Comparison of ENCODE assay signal across 13 cellular contexts in the genomic region with DNA sequence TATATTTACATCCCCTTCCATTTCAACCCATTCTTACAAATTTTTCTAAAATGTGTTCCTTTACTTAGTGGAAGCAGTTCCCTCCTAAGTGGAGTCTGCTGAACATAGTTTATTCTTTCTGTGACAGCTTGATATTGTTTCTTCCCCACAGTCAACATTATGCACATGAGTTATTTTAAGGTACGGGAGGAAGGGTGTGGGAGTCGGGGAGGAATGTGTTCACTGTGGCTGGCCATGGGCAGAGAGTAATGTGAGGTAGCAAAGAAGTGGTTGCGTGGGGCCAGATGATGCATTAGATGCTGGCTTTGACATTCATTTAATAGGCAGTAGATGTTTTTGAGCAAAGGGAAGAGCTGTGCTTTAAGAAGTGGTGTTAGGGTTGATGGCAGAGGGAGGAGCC.
A peak's percentile ranks its signal among the peaks of the same experiment; 100 is the strongest.
DNase-seq lines count a peak whose midpoint lies in the region; ATAC-seq, FAIRE-seq and TF ChIP-seq lines count a peak whose summit lies in the region.
"Had no signal": no experiment of that assay in that cellular context is flagged by ENCODE, and none has a peak within 500 bp of the region (broad histone marks: within the 10 kb centered on the region; RNA-seq: fewer than 3 reads in every experiment).

No MANE protein-coding gene starts in this region.

- no peaks in the 10 kb centered on the region for H3K36me3 Mint-ChIP-seq in activated T-helper 2 cell treated with anti-CD3 and anti-CD28 coated beads, Interferon-gamma antibody, Interleukin-2, Interleukin-4, amounts not matched to agents 10 μg/mL and 5 μg/mL and 100 μg/mL, durations not matched to agents 14 hours and 24 hours and 36 hours (ENCODE audit: low read depth)

- intact Hi-C loops in activated T-helper 2 cell treated with anti-CD3 and anti-CD28 coated beads, Interferon-gamma antibody, Interleukin-2, Interleukin-4, amounts not matched to agents 10 μg/mL and 5 μg/mL and 100 μg/mL, durations not matched to agents 14 hours and 24 hours and 36 hours (cut with micrococcal nuclease), result no loop called here
- intact Hi-C loops in pancreas (cut with DNase I), result no loop called here

- no peak overlapping the region for H3K4me3 Mint-ChIP-seq in activated T-helper 2 cell treated with anti-CD3 and anti-CD28 coated beads, Interferon-gamma antibody, Interleukin-2, Interleukin-4, amounts not matched to agents 10 μg/mL and 5 μg/mL and 100 μg/mL, durations not matched to agents 14 hours and 24 hours and 36 hours (ENCODE audit: low read depth)
- H3K4me3 Mint-ChIP-seq: activated naive CD4-positive, alpha-beta T cell treated with anti-CD3 and anti-CD28 coated beads for 36 hours; B cell had no signal

- H3K27me3 Mint-ChIP-seq in activated T-helper 2 cell treated with anti-CD3 and anti-CD28 coated beads, Interferon-gamma antibody, Interleukin-2, Interleukin-4, amounts not matched to agents 10 μg/mL and 5 μg/mL and 100 μg/mL, durations not matched to agents 14 hours and 24 hours and 36 hours (ENCODE audit: low read depth), result no peaks in the 10 kb centered on the region
- H3K27me3 Mint-ChIP-seq: B cell had no signal

- no peak overlapping the region for H3K4me3 ChIP-seq in AG10803 (ENCODE audit: low read length)
- no peak overlapping the region for H3K4me3 ChIP-seq in pancreas

- no peak for FAIRE-seq in pancreas (lab: Jason Lieb, UNC)
- FAIRE-seq: frontal cortex had no signal

- DNase-seq in AG10803 (ENCODE audit: low read depth) (peak; percentile 34), foreskin keratinocyte (peak in 1 of 2 donors; percentile 32), pancreas (no peak), NCI-H1092 treated with DMSO at 0.1 percent for 48 hours (lab: John Stamatoyannopoulos, UW) (no peak), Ammon's horn (ENCODE audit: low spot score) (no peak), C1 segment of cervical spinal cord (lab: John Stamatoyannopoulos, UW) (no peak), DMS79 (lab: John Stamatoyannopoulos, UW) (no peak)
- no peak for DNase-seq in activated T-helper 2 cell treated with anti-CD3 and anti-CD28 coated beads, Interferon-gamma antibody, Interleukin-2, Interleukin-4, amounts not matched to agents 10 μg/mL and 5 μg/mL and 100 μg/mL, durations not matched to agents 14 hours and 24 hours and 36 hours (ENCODE audit: low spot score)
- DNase-seq: activated naive CD4-positive, alpha-beta T cell treated with anti-CD3 and anti-CD28 coated beads for 36 hours had no signal

- no peaks in the 10 kb centered on the region for H3K9me3 Mint-ChIP-seq in activated T-helper 2 cell treated with anti-CD3 and anti-CD28 coated beads, Interferon-gamma antibody, Interleukin-2, Interleukin-4, amounts not matched to agents 10 μg/mL and 5 μg/mL and 100 μg/mL, durations not matched to agents 14 hours and 24 hours and 36 hours
- H3K9me3 Mint-ChIP-seq: activated naive CD4-positive, alpha-beta T cell treated with anti-CD3 and anti-CD28 coated beads for 36 hours had no signal

- no peaks in the 10 kb centered on the region for H3K27me3 ChIP-seq in foreskin keratinocyte
- H3K27me3 ChIP-seq in pancreas, result no peaks in the 10 kb centered on the region
- H3K27me3 ChIP-seq: neutrophil had no signal

- H3K4me1 ChIP-seq in foreskin keratinocyte (peaks cover 8% of the 10 kb centered on the region), pancreas (peaks cover 24 to 59% (median 46%) of the 10 kb centered on the region in 3 donors)

- TF ChIP-seq CTCF in AG10803 (conservative IDR thresholded peaks at IDR 0.05; ENCODE audit: low read length) (no peak), foreskin keratinocyte (conservative IDR thresholded peaks at IDR 0.05) (no peak), pancreas (IDR thresholded peaks at IDR 0.05) (no peak)

- no peaks in the 10 kb centered on the region for H3K9me3 ChIP-seq in pancreas
- H3K9me3 ChIP-seq: neutrophil had no signal

- H3K4me1 Mint-ChIP-seq in activated T-helper 2 cell treated with anti-CD3 and anti-CD28 coated beads, Interferon-gamma antibody, Interleukin-2, Interleukin-4, amounts not matched to agents 10 μg/mL and 5 μg/mL and 100 μg/mL, durations not matched to agents 14 hours and 24 hours and 36 hours (ENCODE audit: low read depth), result peaks cover 55% of the 10 kb centered on the region

- WGBS in pancreas, 2 donors, result 53 to 54% methylated on average over 3 of the region's 3 CpGs

- H3K27ac ChIP-seq in foreskin keratinocyte (peak overlapping the region; percentile 61), pancreas (peak overlapping the region in 3 of 4 donors; percentile 51 to 71 (median 61))
- H3K27ac ChIP-seq: neutrophil had no signal

- H3K36me3 ChIP-seq in pancreas, result no peaks in the 10 kb centered on the region
- H3K36me3 ChIP-seq: neutrophil had no signal

- H3K27ac Mint-ChIP-seq in activated T-helper 2 cell treated with anti-CD3 and anti-CD28 coated beads, Interferon-gamma antibody, Interleukin-2, Interleukin-4, amounts not matched to agents 10 μg/mL and 5 μg/mL and 100 μg/mL, durations not matched to agents 14 hours and 24 hours and 36 hours, result peak overlapping the region; percentile 73
- H3K27ac Mint-ChIP-seq: activated naive CD4-positive, alpha-beta T cell treated with anti-CD3 and anti-CD28 coated beads for 36 hours; B cell had no signal

- ATAC-seq in foreskin keratinocyte, result no peak
- peak in 1 of 4 donors; percentile 2 for ATAC-seq in pancreas
- ATAC-seq: activated CD4-positive, CD25-positive, alpha-beta regulatory T cell treated with anti-CD3 and anti-CD28 coated beads, Interleukin-2, amount 50 U/mL, for 24 hours had no signal
